Comparison of ENCODE assay signal across 10 cellular contexts in the genomic region with DNA sequence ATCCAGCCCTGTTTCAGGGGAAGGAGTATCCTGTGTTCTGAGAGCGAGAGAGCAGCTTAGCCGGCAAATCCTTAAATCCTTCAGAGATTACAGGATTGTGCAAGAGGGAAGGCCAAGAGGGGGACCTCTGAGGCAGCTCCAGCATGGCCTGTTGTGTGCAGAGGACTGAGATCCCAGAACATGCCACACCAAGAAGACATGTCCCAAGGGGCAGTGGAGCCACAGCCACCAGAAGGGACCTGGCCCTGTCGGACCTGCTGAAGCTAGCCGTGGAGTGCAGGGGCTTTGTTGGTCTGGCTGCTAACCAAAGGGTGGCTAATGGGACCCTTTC. TPM values are rescaled to one million over a fixed set of nuclear protein-coding genes. Genes with fewer than 3 reads are reported as not detected.
DNase-seq lines count a peak whose midpoint lies in the region; ATAC-seq and TF ChIP-seq lines count a peak whose summit lies in the region.
"Had no signal": no experiment of that assay in that cellular context is flagged by ENCODE, and none has a peak within 500 bp of the region (broad histone marks: within the 10 kb centered on the region; RNA-seq: fewer than 3 reads in every experiment).

No MANE protein-coding gene starts in this region.

- WGBS in endodermal cell (ENCODE audit: insufficient coverage in 1 of 2, insufficient read length in 1 of 2), 2 experiments, result 66 to 79% methylated on average over 4 of the region's 4 CpGs

- H3K9me3 ChIP-seq in CD8-positive, alpha-beta memory T cell (ENCODE audit: low read length), result no peaks in the 10 kb centered on the region
- peaks cover 5% of the 10 kb centered on the region for H3K9me3 ChIP-seq in endodermal cell (ENCODE audit: control insufficient read depth, low read length)
- H3K9me3 ChIP-seq: body of pancreas had no signal

- H3K36me3 Mint-ChIP-seq in CD8-positive, alpha-beta memory T cell, result no peaks in the 10 kb centered on the region
- H3K36me3 Mint-ChIP-seq in endodermal cell (ENCODE audit: low read depth) (peaks cover 28% of the 10 kb centered on the region), osteocyte (ENCODE audit: unreplicated experiment) (peaks cover 4% of the 10 kb centered on the region)

- peaks cover 5 to 16% (median 6%) of the 10 kb centered on the region in 3 donors for H3K4me1 Mint-ChIP-seq in CD8-positive, alpha-beta memory T cell
- peaks cover 32% of the 10 kb centered on the region for H3K4me1 Mint-ChIP-seq in endodermal cell
- peaks cover 41% of the 10 kb centered on the region for H3K4me1 Mint-ChIP-seq in osteocyte (ENCODE audit: unreplicated experiment)

- H3K9ac ChIP-seq in endodermal cell (ENCODE audit: extremely low read depth, low read length, poor library complexity, severe bottlenecking), result no peak overlapping the region

- CTCF ChIA-PET in CD8-positive, alpha-beta memory T cell (lab: Charles Lee), result no interaction called here

- no peak for ATAC-seq in HG03469 (IDR thresholded peaks at IDR 0.05; ENCODE audit: unreplicated experiment)
- ATAC-seq: body of pancreas had no signal

- H3K27ac Mint-ChIP-seq in CD8-positive, alpha-beta memory T cell, result no peak overlapping the region
- H3K27ac Mint-ChIP-seq in endodermal cell, result peak overlapping the region; percentile 80
- peak overlapping the region; percentile 86 for H3K27ac Mint-ChIP-seq in osteocyte (ENCODE audit: unreplicated experiment)

- TF ChIP-seq CTCF in HFF-Myc (IDR thresholded peaks at IDR 0.05; ENCODE audit: low read depth, low read length, missing control alignments), result no peak
- no peak for TF ChIP-seq CTCF in endodermal cell (conservative IDR thresholded peaks at IDR 0.05)
- TF ChIP-seq CTCF in osteocyte (IDR thresholded peaks at IDR 0.05), result no peak

- DNase-seq in CD8-positive, alpha-beta memory T cell, result no peak
- DNase-seq in HFF-Myc (ENCODE audit: extremely low read depth, low read depth), result no peak
- peak; percentile 71 for DNase-seq in endodermal cell
- no peak for DNase-seq in osteocyte (ENCODE audit: extremely low spot score, unreplicated experiment)
- no peak for DNase-seq in stimulated activated CD4-positive, alpha-beta T cell treated with anti-CD3 and anti-CD28 coated beads, Interleukin-12 subunit alpha, Interleukin-12 subunit beta, amount 100 ng/mL, for 4 hours
- no peak for DNase-seq in NCI-H2227 treated with DMSO at 0.1 percent for 48 hours (lab: John Stamatoyannopoulos, UW)
- DNase-seq: activated CD8-positive, alpha-beta memory T cell treated with anti-CD3 and anti-CD28 coated beads, Interleukin-2, amount 50 U/mL, for 4 hours; body of pancreas; NCI-H187 treated with DMSO at 0.1 percent for 48 hours had no signal

- peaks cover 7% of the 10 kb centered on the region for H3K4me1 ChIP-seq in CD8-positive, alpha-beta memory T cell (ENCODE audit: insufficient read depth, low read length)
- H3K4me1 ChIP-seq in endodermal cell (ENCODE audit: control insufficient read depth, insufficient read depth, low read length), result peaks cover 23% of the 10 kb centered on the region

- no peak overlapping the region for H3K4me3 ChIP-seq in CD8-positive, alpha-beta memory T cell (ENCODE audit: low read length)
- H3K4me3 ChIP-seq in HFF-Myc (replicated peaks; ENCODE audit: low read depth, low read length), result peak overlapping the region; percentile 73; the same call in 1 of the 2 replicates
- H3K4me3 ChIP-seq in endodermal cell (ENCODE audit: low read length), result peak overlapping the region; percentile 40
- H3K4me3 ChIP-seq: body of pancreas had no signal

- POLR2A ChIA-PET in CD8-positive, alpha-beta memory T cell (lab: Charles Lee), result no interaction called here

- no peaks in the 10 kb centered on the region for H3K9me3 Mint-ChIP-seq in CD8-positive, alpha-beta memory T cell
- H3K9me3 Mint-ChIP-seq in endodermal cell (no peaks in the 10 kb centered on the region), osteocyte (ENCODE audit: unreplicated experiment) (no peaks in the 10 kb centered on the region)

- H3K27me3 ChIP-seq in CD8-positive, alpha-beta memory T cell (ENCODE audit: insufficient read depth, low read length, poor library complexity, severe bottlenecking), result no peaks in the 10 kb centered on the region
- no peaks in the 10 kb centered on the region for H3K27me3 ChIP-seq in endodermal cell (ENCODE audit: control insufficient read depth, insufficient read depth, low read length, poor library complexity, severe bottlenecking)

- H3K27ac ChIP-seq in CD8-positive, alpha-beta memory T cell (ENCODE audit: low read depth, low read length), result no peak overlapping the region
- H3K27ac ChIP-seq in endodermal cell (ENCODE audit: low read depth, low read length), result no peak overlapping the region

- H3K4me3 Mint-ChIP-seq in CD8-positive, alpha-beta memory T cell, result peak overlapping the region; percentile 18 to 65 (median 31)
- H3K4me3 Mint-ChIP-seq in endodermal cell (peak overlapping the region; percentile 86), osteocyte (ENCODE audit: unreplicated experiment) (peak overlapping the region; percentile 63)

- H3K27me3 Mint-ChIP-seq in CD8-positive, alpha-beta memory T cell, result peaks cover 9 to 26% of the 10 kb centered on the region in 2 donors
- peaks cover 2% of the 10 kb centered on the region for H3K27me3 Mint-ChIP-seq in endodermal cell (ENCODE audit: insufficient read depth)
- no peaks in the 10 kb centered on the region for H3K27me3 Mint-ChIP-seq in osteocyte (ENCODE audit: unreplicated experiment)

- H3K36me3 ChIP-seq in CD8-positive, alpha-beta memory T cell (ENCODE audit: insufficient read depth, low read length), result no peaks in the 10 kb centered on the region
- H3K36me3 ChIP-seq in endodermal cell (ENCODE audit: control insufficient read depth, insufficient read depth, low read length), result peaks cover 29% of the 10 kb centered on the region

RNA-seq across cellular contexts. Expression of a gene that starts 1.6 kb away (rescaled TPM):
- total RNA-seq in CD8-positive, alpha-beta memory T cell, result 10 to 100 TPM; 10.0 to 10.2 TPM
- polyA plus RNA-seq in CD8-positive, alpha-beta memory T cell, result 0.08 TPM
- total RNA-seq in endodermal cell (100 to 1,000 TPM; 103 to 165 TPM), osteocyte (418 and 419 TPM in 2 replicates)
- polyA plus RNA-seq in endodermal cell (2013, experiment 1 of 2), result 133 TPM
- polyA plus RNA-seq in endodermal cell (2013, experiment 2 of 2), result 140 TPM

Comparison
In these comparisons a context has a peak if more than half of its experiments do, and no peak if none do; other contexts are left out.
1. H3K27ac Mint-ChIP-seq: peak in endodermal cell (single experiment) and osteocyte (single experiment); none in CD8-positive, alpha-beta memory T cell (0 of 8).
2. H3K4me3 Mint-ChIP-seq: peak in every context shown above with its lines; median percentile 86 in endodermal cell; 63 in osteocyte; 31 in CD8-positive, alpha-beta memory T cell.
3. RNA of a gene that starts 1.6 kb away (total RNA-seq): 418 to 419 TPM in osteocyte and 103 to 165 TPM in endodermal cell; 10.0 to 10.2 TPM in CD8-positive, alpha-beta memory T cell; every median in the first group is over 4 times any median in the second.